ENCODE assay signal across 8 cellular contexts in genomic region chr10:98045785-98046389, GRCh38.
DNase-seq lines count a peak whose midpoint lies in the region; ATAC-seq and TF ChIP-seq lines count a peak whose summit lies in the region.

No MANE protein-coding gene starts in this region.

- ATAC-seq in GM19351 (IDR thresholded peaks at IDR 0.05; ENCODE audit: unreplicated experiment) (peak; percentile 75), HG03039 (IDR thresholded peaks at IDR 0.05; ENCODE audit: unreplicated experiment) (no peak)

- peak; percentile 97 for TF ChIP-seq CTCF in NB4 (IDR thresholded peaks at IDR 0.05; ENCODE audit: low read depth, low read length)

- no peak overlapping the region for H3K4me3 ChIP-seq in NB4 (ENCODE audit: low read depth, low read length)

- DNase-seq in Ammon's horn (ENCODE audit: low spot score) (peak; percentile 81), NB4 (ENCODE audit: low read depth) (peak; percentile 67), T-helper 1 cell (peak in 4 of 5 donors; percentile 27 to 54 (median 38)), amygdala (lab: John Stamatoyannopoulos, UW) (peak in 37 of 56 donors; percentile 2 to 61 (median 18)), hepatic stellate cell (ENCODE audit: low spot score) (peak; percentile 55), smooth muscle cell of the brain vasculature (ENCODE audit: low read depth, low spot score) (peak; percentile 10)

- TF ChIP-seq POLR2A in NB4 (IDR thresholded peaks at IDR 0.05; ENCODE audit: extremely low read depth, insufficient read length): no peak

Comparison
In these comparisons a context has a peak if more than half of its experiments do, and no peak if none do; other contexts are left out.
1. DNase-seq: peak in every context shown above with its lines; median percentile 81 in Ammon's horn; 67 in NB4; 55 in hepatic stellate cell; 38 in T-helper 1 cell; 18 in amygdala; 10 in smooth muscle cell of the brain vasculature.